19 cellular contexts compared by ENCODE assay signal in genomic region chr9:125835655-125836054, GRCh38.
DNase-seq lines count a peak whose midpoint lies in the region; ATAC-seq, FAIRE-seq and TF ChIP-seq lines count a peak whose summit lies in the region.
"Had no signal": no experiment of that assay in that cellular context is flagged by ENCODE, and none has a peak within 500 bp of the region (broad histone marks: within the 10 kb centered on the region; RNA-seq: fewer than 3 reads in every experiment).

No MANE protein-coding gene starts in this region.

- H4K20me1 ChIP-seq in GM12878 (ENCODE audit: control insufficient read depth, insufficient read depth) = no peaks in the 10 kb centered on the region
- H4K20me1 ChIP-seq in osteoblast (ENCODE audit: insufficient read depth, low read length) = no peaks in the 10 kb centered on the region
- H4K20me1 ChIP-seq: BLaER1 treated with 17β-estradiol and CSF1 and Interleukin-3, amounts not matched to agents 10 nM and 100 nM had no signal

- H3K9me3 ChIP-seq in HEK293 (ENCODE audit: control insufficient read depth, insufficient read depth, low read depth, low read length) (no peaks in the 10 kb centered on the region), Panc1 (ENCODE audit: control insufficient read depth, insufficient read depth, low read depth, low read length) (no peaks in the 10 kb centered on the region), GM12878 (replicated peaks; ENCODE audit: control insufficient read depth, insufficient read depth, low read length) (no peaks in the 10 kb centered on the region), osteoblast (ENCODE audit: low read depth, low read length) (no peaks in the 10 kb centered on the region)
- H3K9me3 ChIP-seq: BLaER1 treated with 17β-estradiol and CSF1 and Interleukin-3, amounts not matched to agents 10 nM and 100 nM had no signal

- BruUV-seq in Panc1 (replicated peaks; lab: Mats Ljungman, UMichigan) (TSS peak; percentile 27), GM12878 (replicated peaks; lab: Mats Ljungman, UMichigan) (TSS peak; percentile 19)

- in situ Hi-C loops in Panc1 (cut with HindIII; ENCODE audit: low pct_unique_long_range_greater_than_20kb, low sequenced_read_pairs) = no loop called here
- in situ Hi-C loops in GM12878 (cut with MboI) = no loop called here

- SMC1A ChIA-PET in GM12878 (lab: Charles Lee; ENCODE audit: uncharacterized antibody, unreplicated experiment) = interaction anchor here (1.6 to 1.7 kb wide), 2 partner anchors 8 to 155 kb away, joined by 4 to 5 read pairs; no protein-coding TSS in a partner anchor

- H3K4me2 ChIP-seq in GM12878 (ENCODE audit: control insufficient read depth, insufficient read depth) (no peak overlapping the region), osteoblast (ENCODE audit: insufficient read depth, low read length) (no peak overlapping the region)

- H2AFZ ChIP-seq in GM12878 (ENCODE audit: control insufficient read depth, low read depth, low read length) = no peak overlapping the region
- H2AFZ ChIP-seq in osteoblast (ENCODE audit: low read length) = no peak overlapping the region

- CTCF ChIA-PET in HEK293 (lab: Yijun Ruan, JAX) = no interaction called here
- CTCF ChIA-PET in Panc1 (lab: Charles Lee) = no interaction called here
- CTCF ChIA-PET in GM12878 (lab: Yijun Ruan, JAX) = interaction anchor here (0.6 to 2.6 kb wide), 5 partner anchors 10 to 60 kb away, joined by 3 to 10 read pairs (median 3); no protein-coding TSS in a partner anchor

- H3K27ac ChIP-seq in HEK293 (ENCODE audit: extremely low read depth, low read depth, low read length) = no peak overlapping the region
- no peak overlapping the region for H3K27ac ChIP-seq in Panc1 (ENCODE audit: low read length)
- H3K27ac ChIP-seq in GM12878 (ENCODE audit: control insufficient read depth, insufficient read depth) = no peak overlapping the region
- no peak overlapping the region for H3K27ac ChIP-seq in osteoblast (ENCODE audit: low read depth, low read length)
- H3K27ac ChIP-seq: BLaER1 treated with 17β-estradiol and CSF1 and Interleukin-3, amounts not matched to agents 10 nM and 100 nM had no signal

- RAD21 ChIA-PET in GM12878 (lab: Charles Lee; ENCODE audit: unreplicated experiment) = interaction anchor here (1.4 kb wide), 1 partner anchor 14 kb away, joined by 4 read pairs; no protein-coding TSS in a partner anchor

- no peak overlapping the region for H3K9ac ChIP-seq in GM12878 (ENCODE audit: control insufficient read depth, insufficient read depth, low read length)
- H3K9ac ChIP-seq: BLaER1 treated with 17β-estradiol and CSF1 and Interleukin-3, amounts not matched to agents 10 nM and 100 nM had no signal

- H3K27me3 ChIP-seq in Panc1 (ENCODE audit: control insufficient read depth, insufficient read depth, low read length) (no peaks in the 10 kb centered on the region), GM12878 (replicated peaks in 1 of 2; ENCODE audit: control insufficient read depth in 2 of 2, insufficient read depth in 2 of 2, low read length in 1 of 2) (no peaks in the 10 kb centered on the region), osteoblast (ENCODE audit: insufficient read depth, low read length) (no peaks in the 10 kb centered on the region)
- H3K27me3 ChIP-seq: BLaER1 treated with 17β-estradiol and CSF1 and Interleukin-3, amounts not matched to agents 10 nM and 100 nM had no signal

- intact Hi-C loops in Panc1 (cut with micrococcal nuclease; ENCODE audit: unreplicated experiment) = no loop called here
- intact Hi-C loops in GM12878 (cut with micrococcal nuclease; ENCODE audit: unreplicated experiment) = no loop called here

- TF ChIP-seq RAD21 in GM12878 (IDR thresholded peaks at IDR 0.05; ENCODE audit: insufficient read depth, low read depth, low read length) = no peak

- ATAC-seq in Panc1 = no peak
- ATAC-seq in GM12878 = no peak
- no peak for ATAC-seq in HG02938 (IDR thresholded peaks at IDR 0.05; ENCODE audit: unreplicated experiment)
- no peak for ATAC-seq in GM21423 (IDR thresholded peaks at IDR 0.05; ENCODE audit: unreplicated experiment)
- ATAC-seq: CD8-positive, alpha-beta T cell; K562 had no signal

- H3K4me1 ChIP-seq in HEK293 (ENCODE audit: control insufficient read depth, insufficient read depth, low read length) = no peaks in the 10 kb centered on the region
- H3K4me1 ChIP-seq in Panc1 (ENCODE audit: control insufficient read depth, insufficient read depth, low read length) = no peaks in the 10 kb centered on the region; the same call in 1 of the 2 replicates
- no peaks in the 10 kb centered on the region; the same call in 1 of the 2 replicates for H3K4me1 ChIP-seq in GM12878 (ENCODE audit: control insufficient read depth, insufficient read depth, low read length)
- no peaks in the 10 kb centered on the region for H3K4me1 ChIP-seq in osteoblast (ENCODE audit: insufficient read depth, low read length)

- no peak for DNase-seq in Panc1 (ENCODE audit: low read depth, low spot score)
- no peak for DNase-seq in GM12878 (ENCODE audit: low read depth, low spot score)
- DNase-seq in osteoblast (ENCODE audit: insufficient read length, low spot score, missing footprints) = peak; percentile 13
- no peak for DNase-seq in DMS79 (lab: John Stamatoyannopoulos, UW)
- DNase-seq: Calu3; CD8-positive, alpha-beta T cell; DMS53; GOT3; H9; IMR-90 had no signal

- H3K4me3 ChIP-seq in HEK293 (ENCODE audit: low read depth, low read length) (no peak overlapping the region), Panc1 (ENCODE audit: low read depth in 2 of 2, low read length in 2 of 2) (no peak overlapping the region), GM12878 (no peak overlapping the region), osteoblast (ENCODE audit: insufficient read depth, low read length) (no peak overlapping the region)
- H3K4me3 ChIP-seq: BLaER1 treated with 17β-estradiol and CSF1 and Interleukin-3, amounts not matched to agents 10 nM and 100 nM; K562 had no signal

- no peak for FAIRE-seq in GM12878 (lab: Jason Lieb, UNC)
- FAIRE-seq: G401.6, GM12892, GM18507, HTR-8/SVneo, K562 had no signal

- H3K36me3 ChIP-seq in HEK293 (ENCODE audit: control insufficient read depth in 2 of 2, insufficient read depth in 1 of 2, low read length in 2 of 2) (no peaks in the 10 kb centered on the region), Panc1 (ENCODE audit: control insufficient read depth, insufficient read depth, low read length) (no peaks in the 10 kb centered on the region), GM12878 (ENCODE audit: control insufficient read depth in 2 of 2, insufficient read depth in 2 of 2, low read length in 1 of 2) (peaks cover 0 to 3% of the 10 kb centered on the region in 2 experiments; a peak in 2 of 4 replicates), osteoblast (ENCODE audit: insufficient read depth, low read length) (no peaks in the 10 kb centered on the region)
- H3K36me3 ChIP-seq: BLaER1 treated with 17β-estradiol and CSF1 and Interleukin-3, amounts not matched to agents 10 nM and 100 nM had no signal

- POLR2A ChIA-PET in HEK293 (lab: Yijun Ruan, JAX) (no interaction called here), Panc1 (lab: Charles Lee) (no interaction called here), GM12878 (lab: Charles Lee) (no interaction called here)

- no peak for TF ChIP-seq EP300 in GM12878 (IDR thresholded peaks at IDR 0.05; ENCODE audit: borderline replicate concordance in 1 of 2, control insufficient read depth in 1 of 2, low read depth in 2 of 2, low read length in 2 of 2)

- TF ChIP-seq CTCF in HEK293 (tag by site-specific recombination; IDR thresholded peaks at IDR 0.05) = no peak
- TF ChIP-seq CTCF in Panc1 (IDR thresholded peaks at IDR 0.05) = no peak
- TF ChIP-seq CTCF in GM12878 (IDR thresholded peaks at IDR 0.05 in 2 of 3, conservative IDR thresholded peaks at IDR 0.05 in 1 of 3; ENCODE audit: control insufficient read depth in 2 of 3, extremely low read depth in 1 of 3, insufficient read depth in 1 of 3, low read depth in 3 of 3, low read length in 3 of 3) = no peak
- no peak for TF ChIP-seq CTCF in osteoblast (IDR thresholded peaks at IDR 0.05; ENCODE audit: extremely low read depth, low read depth, low read length)

- TF ChIP-seq POLR2A in GM12878 (IDR thresholded peaks at IDR 0.05; ENCODE audit: low read depth, low read length) = no peak

- H3K79me2 ChIP-seq in GM12878 (ENCODE audit: control insufficient read depth, insufficient read depth, low read length) (peaks cover 11% of the 10 kb centered on the region), osteoblast (ENCODE audit: insufficient read depth, low read length) (peaks cover 81% of the 10 kb centered on the region)

- WGBS in GM12878 (ENCODE audit: insufficient coverage, insufficient replicate concordance, low lambda C conversion rate, missing lambda C conversion rate) = 94% methylated on average over 1 of the region's 1 CpG

TF ChIP-seq in HEK293, 187 proteins besides CTCF, POLR2A, EP300 and RAD21 (continues in another document):
- TF ChIP-seq ZNF623 (tag by site-specific recombination; IDR thresholded peaks at IDR 0.05) (no peak), ZNF146 (tag by site-specific recombination; IDR thresholded peaks at IDR 0.05) (peak; percentile 38; the same call in 1 of the 2 replicates), ZNF248 (tag by site-specific recombination; IDR thresholded peaks at IDR 0.05) (no peak), ZNF37A (tag by site-specific recombination; IDR thresholded peaks at IDR 0.05) (no peak), ZNF416 (tag by site-specific recombination; IDR thresholded peaks at IDR 0.05) (no peak)

TF ChIP-seq in GM12878, 131 proteins besides CTCF, POLR2A, EP300 and RAD21 (continues in another document):
- TF ChIP-seq TBL1XR1 (IDR thresholded peaks at IDR 0.05; ENCODE audit: low read depth, low read length) = no peak
- no peak for TF ChIP-seq POU2F2 (IDR thresholded peaks at IDR 0.05; ENCODE audit: borderline replicate concordance, low read depth, low read length)
- TF ChIP-seq RB1 (IDR thresholded peaks at IDR 0.05; ENCODE audit: borderline replicate concordance) = no peak
- TF ChIP-seq BHLHE40 (IDR thresholded peaks at IDR 0.05; ENCODE audit: borderline replicate concordance in 1 of 2, low read depth in 2 of 2, low read length in 1 of 2) = no peak
- TF ChIP-seq SPI1 (IDR thresholded peaks at IDR 0.05; ENCODE audit: borderline replicate concordance, insufficient read depth, low read depth, low read length) = no peak
- no peak for TF ChIP-seq SIN3A (IDR thresholded peaks at IDR 0.05; ENCODE audit: low read depth, low read length)
- TF ChIP-seq CBX5 (IDR thresholded peaks at IDR 0.05; ENCODE audit: low read depth) = no peak
- TF ChIP-seq BACH1 (IDR thresholded peaks at IDR 0.05; ENCODE audit: borderline replicate concordance) = no peak
- TF ChIP-seq HCFC1 (IDR thresholded peaks at IDR 0.05; ENCODE audit: low read length) = no peak
